In the genomic region with DNA sequence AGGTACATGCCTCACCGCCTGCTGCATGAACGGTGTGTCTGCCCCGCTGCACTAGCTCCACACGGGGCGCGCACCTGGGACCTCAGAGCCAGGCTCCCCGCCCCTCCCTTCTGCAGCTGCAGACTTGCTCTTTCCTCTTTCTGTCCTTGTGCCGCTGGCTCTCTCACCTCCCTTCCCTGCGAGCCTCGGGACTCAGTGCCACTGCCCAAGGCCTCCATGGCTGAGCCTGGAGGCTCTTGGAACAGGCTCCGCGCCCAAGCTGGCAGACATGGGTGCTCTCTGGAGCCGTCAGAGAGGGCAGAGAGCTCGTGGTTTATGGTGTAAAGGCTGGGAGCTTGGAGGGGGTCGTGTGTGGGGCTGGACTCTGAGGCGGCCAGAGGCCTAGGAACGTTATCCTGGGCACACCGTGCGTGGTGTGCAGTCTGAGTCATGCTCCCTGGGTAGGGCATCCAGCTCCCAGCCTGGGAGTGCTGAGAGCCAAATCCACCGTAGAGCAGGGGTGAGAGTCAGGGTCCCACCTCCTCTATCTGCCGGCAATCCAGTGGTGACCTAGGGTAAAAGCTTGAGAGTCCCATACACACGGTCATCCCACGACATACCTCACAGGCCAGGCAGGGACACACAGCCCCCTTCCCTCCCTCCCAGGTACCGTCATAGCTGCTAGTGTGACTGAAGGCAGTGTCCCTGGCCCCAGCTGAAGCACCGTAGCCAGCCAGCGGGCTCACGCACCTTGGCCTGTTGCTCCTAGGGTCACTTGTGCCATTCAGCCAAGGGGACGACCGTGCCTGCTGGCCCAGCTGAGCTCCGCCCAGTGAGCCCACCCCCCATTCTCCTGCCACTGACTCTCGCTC, we compare ENCODE assay signal across 2 cellular contexts.
TF ChIP-seq lines count a peak whose summit lies in the region.

No MANE protein-coding gene starts in this region.

TF ChIP-seq in GM23338, 12 proteins besides CTCF, POLR2A, EP300 and RAD21 (continues in another document):
- TF ChIP-seq, protein P1, sequence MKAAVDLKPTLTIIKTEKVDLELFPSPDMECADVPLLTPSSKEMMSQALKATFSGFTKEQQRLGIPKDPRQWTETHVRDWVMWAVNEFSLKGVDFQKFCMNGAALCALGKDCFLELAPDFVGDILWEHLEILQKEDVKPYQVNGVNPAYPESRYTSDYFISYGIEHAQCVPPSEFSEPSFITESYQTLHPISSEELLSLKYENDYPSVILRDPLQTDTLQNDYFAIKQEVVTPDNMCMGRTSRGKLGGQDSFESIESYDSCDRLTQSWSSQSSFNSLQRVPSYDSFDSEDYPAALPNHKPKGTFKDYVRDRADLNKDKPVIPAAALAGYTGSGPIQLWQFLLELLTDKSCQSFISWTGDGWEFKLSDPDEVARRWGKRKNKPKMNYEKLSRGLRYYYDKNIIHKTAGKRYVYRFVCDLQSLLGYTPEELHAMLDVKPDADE (IDR thresholded peaks at IDR 0.05), result no peak
- no peak for TF ChIP-seq STAT1 (IDR thresholded peaks at IDR 0.05; ENCODE audit: unreplicated experiment)
- TF ChIP-seq NANOG (IDR thresholded peaks at IDR 0.05; ENCODE audit: borderline replicate concordance), result no peak
- TF ChIP-seq POLR2AphosphoS5 (IDR thresholded peaks at IDR 0.05; ENCODE audit: low read depth), result no peak
- no peak for TF ChIP-seq ZNF331 (CRISPR knock-in tag; IDR thresholded peaks at IDR 0.05; ENCODE audit: low read depth)
- no peak for TF ChIP-seq EZH2phosphoT487 (IDR thresholded peaks at IDR 0.05; ENCODE audit: unreplicated experiment)
- TF ChIP-seq EZH2 (IDR thresholded peaks at IDR 0.05; ENCODE audit: low read depth, unreplicated experiment), result no peak
- TF ChIP-seq, protein P2, sequence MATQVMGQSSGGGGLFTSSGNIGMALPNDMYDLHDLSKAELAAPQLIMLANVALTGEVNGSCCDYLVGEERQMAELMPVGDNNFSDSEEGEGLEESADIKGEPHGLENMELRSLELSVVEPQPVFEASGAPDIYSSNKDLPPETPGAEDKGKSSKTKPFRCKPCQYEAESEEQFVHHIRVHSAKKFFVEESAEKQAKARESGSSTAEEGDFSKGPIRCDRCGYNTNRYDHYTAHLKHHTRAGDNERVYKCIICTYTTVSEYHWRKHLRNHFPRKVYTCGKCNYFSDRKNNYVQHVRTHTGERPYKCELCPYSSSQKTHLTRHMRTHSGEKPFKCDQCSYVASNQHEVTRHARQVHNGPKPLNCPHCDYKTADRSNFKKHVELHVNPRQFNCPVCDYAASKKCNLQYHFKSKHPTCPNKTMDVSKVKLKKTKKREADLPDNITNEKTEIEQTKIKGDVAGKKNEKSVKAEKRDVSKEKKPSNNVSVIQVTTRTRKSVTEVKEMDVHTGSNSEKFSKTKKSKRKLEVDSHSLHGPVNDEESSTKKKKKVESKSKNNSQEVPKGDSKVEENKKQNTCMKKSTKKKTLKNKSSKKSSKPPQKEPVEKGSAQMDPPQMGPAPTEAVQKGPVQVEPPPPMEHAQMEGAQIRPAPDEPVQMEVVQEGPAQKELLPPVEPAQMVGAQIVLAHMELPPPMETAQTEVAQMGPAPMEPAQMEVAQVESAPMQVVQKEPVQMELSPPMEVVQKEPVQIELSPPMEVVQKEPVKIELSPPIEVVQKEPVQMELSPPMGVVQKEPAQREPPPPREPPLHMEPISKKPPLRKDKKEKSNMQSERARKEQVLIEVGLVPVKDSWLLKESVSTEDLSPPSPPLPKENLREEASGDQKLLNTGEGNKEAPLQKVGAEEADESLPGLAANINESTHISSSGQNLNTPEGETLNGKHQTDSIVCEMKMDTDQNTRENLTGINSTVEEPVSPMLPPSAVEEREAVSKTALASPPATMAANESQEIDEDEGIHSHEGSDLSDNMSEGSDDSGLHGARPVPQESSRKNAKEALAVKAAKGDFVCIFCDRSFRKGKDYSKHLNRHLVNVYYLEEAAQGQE (IDR thresholded peaks at IDR 0.05; ENCODE audit: unreplicated experiment), result no peak

TF ChIP-seq in H1, 55 proteins besides CTCF, POLR2A, EP300 and RAD21:
- TF ChIP-seq CBX8 (IDR thresholded peaks at IDR 0.05; ENCODE audit: borderline replicate concordance, low read depth, low read length) (no peak), SP1 (IDR thresholded peaks at IDR 0.05; ENCODE audit: low read depth, low read length) (no peak), POLR2AphosphoS5 (IDR thresholded peaks at IDR 0.05; ENCODE audit: low read depth, low read length) (peak; percentile 27; the same call in 1 of the 2 replicates), JUN (IDR thresholded peaks at IDR 0.05; ENCODE audit: low read depth, low read length) (no peak)
